ENCODE assay signal across 1 cellular context in the genomic region with DNA sequence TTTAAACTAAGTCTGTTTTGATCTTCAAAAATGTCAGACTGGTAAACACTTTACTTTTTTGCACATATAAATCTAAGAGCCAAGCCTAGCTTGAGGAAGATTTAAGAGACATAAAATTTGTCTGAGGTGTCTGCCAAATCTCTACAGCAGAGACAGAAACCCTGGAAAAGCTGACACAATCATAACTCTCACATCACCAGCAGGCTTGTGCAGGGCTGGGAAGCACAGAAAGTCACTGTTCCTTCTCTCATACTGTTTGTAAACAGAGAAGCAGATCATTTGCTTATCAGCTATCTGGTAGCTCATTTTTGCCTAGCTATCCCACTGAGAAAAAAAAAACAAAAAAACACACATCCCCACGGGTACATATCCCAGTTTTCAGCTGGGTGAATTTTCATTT.
TF ChIP-seq lines count a peak whose summit lies in the region.

No MANE protein-coding gene starts in this region.

TF ChIP-seq in IMR-90, 13 proteins besides CTCF, POLR2A, EP300 and RAD21:
- TF ChIP-seq MAFK (IDR thresholded peaks at IDR 0.05; ENCODE audit: low read depth, low read length): no peak
- TF ChIP-seq CEBPB (IDR thresholded peaks at IDR 0.05; ENCODE audit: low read depth, low read length): no peak
- no peak for TF ChIP-seq CHD1 (IDR thresholded peaks at IDR 0.05; ENCODE audit: low read depth, low read length)
- TF ChIP-seq BHLHE40 (IDR thresholded peaks at IDR 0.05; ENCODE audit: low read depth, low read length): no peak
- TF ChIP-seq RCOR1 (IDR thresholded peaks at IDR 0.05; ENCODE audit: insufficient replicate concordance, low read length): no peak
- TF ChIP-seq FOS (IDR thresholded peaks at IDR 0.05; ENCODE audit: low read depth, low read length): no peak
- TF ChIP-seq MXI1 (IDR thresholded peaks at IDR 0.05; ENCODE audit: borderline replicate concordance, low read depth, low read length): no peak
- TF ChIP-seq SMC3 (IDR thresholded peaks at IDR 0.05; ENCODE audit: low read depth, low read length): no peak
- no peak for TF ChIP-seq RFX5 (IDR thresholded peaks at IDR 0.05; ENCODE audit: low read depth, low read length)
- TF ChIP-seq, protein P1, sequence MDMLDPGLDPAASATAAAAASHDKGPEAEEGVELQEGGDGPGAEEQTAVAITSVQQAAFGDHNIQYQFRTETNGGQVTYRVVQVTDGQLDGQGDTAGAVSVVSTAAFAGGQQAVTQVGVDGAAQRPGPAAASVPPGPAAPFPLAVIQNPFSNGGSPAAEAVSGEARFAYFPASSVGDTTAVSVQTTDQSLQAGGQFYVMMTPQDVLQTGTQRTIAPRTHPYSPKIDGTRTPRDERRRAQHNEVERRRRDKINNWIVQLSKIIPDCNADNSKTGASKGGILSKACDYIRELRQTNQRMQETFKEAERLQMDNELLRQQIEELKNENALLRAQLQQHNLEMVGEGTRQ (IDR thresholded peaks at IDR 0.05; ENCODE audit: low read depth, low read length): no peak
- TF ChIP-seq MAZ (IDR thresholded peaks at IDR 0.05; ENCODE audit: borderline replicate concordance, low read depth, low read length): no peak
- TF ChIP-seq, protein P2, sequence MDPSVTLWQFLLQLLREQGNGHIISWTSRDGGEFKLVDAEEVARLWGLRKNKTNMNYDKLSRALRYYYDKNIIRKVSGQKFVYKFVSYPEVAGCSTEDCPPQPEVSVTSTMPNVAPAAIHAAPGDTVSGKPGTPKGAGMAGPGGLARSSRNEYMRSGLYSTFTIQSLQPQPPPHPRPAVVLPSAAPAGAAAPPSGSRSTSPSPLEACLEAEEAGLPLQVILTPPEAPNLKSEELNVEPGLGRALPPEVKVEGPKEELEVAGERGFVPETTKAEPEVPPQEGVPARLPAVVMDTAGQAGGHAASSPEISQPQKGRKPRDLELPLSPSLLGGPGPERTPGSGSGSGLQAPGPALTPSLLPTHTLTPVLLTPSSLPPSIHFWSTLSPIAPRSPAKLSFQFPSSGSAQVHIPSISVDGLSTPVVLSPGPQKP (IDR thresholded peaks at IDR 0.05; ENCODE audit: borderline replicate concordance, low read depth, low read length): no peak
- TF ChIP-seq NFE2L2 (IDR thresholded peaks at IDR 0.05; ENCODE audit: low read depth, low read length): no peak
